ENCODE assay signal across 1 cellular context in the genomic region with DNA sequence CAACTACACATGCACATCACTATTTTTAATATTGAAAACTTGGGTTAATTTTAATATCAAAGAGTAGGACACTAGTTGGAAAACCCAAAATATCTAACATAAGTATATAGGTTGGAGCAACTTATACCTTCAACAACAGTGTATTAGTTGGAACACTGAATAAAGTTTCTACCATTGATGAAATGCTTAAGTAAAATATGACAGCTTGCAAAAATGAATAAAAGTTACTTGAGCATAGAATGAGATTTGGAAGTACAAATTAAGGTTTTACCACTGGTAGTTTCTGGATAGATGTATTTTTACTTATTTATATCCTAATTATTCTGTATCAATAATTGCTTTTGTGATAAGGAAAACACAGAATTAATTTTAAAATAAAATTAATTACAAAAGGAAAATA.
TF ChIP-seq lines count a peak whose summit lies in the region.

No MANE protein-coding gene starts in this region.

TF ChIP-seq in K562, 482 proteins besides CTCF, POLR2A, EP300 and RAD21 (continued from another document):
- TF ChIP-seq TBL1XR1 (IDR thresholded peaks at IDR 0.05; ENCODE audit: low read length in 2 of 2) (no peak), BRF1 (IDR thresholded peaks at IDR 0.05; ENCODE audit: borderline replicate concordance, extremely low read depth, insufficient read length) (no peak), PHF20 (IDR thresholded peaks at IDR 0.05; ENCODE audit: partially characterized antibody) (no peak), ZNF316 (IDR thresholded peaks at IDR 0.05) (peak; percentile 16; the same call in 1 of the 2 replicates), FOXP1 (CRISPR knock-in tag; IDR thresholded peaks at IDR 0.05) (no peak)
- TF ChIP-seq, protein P1, sequence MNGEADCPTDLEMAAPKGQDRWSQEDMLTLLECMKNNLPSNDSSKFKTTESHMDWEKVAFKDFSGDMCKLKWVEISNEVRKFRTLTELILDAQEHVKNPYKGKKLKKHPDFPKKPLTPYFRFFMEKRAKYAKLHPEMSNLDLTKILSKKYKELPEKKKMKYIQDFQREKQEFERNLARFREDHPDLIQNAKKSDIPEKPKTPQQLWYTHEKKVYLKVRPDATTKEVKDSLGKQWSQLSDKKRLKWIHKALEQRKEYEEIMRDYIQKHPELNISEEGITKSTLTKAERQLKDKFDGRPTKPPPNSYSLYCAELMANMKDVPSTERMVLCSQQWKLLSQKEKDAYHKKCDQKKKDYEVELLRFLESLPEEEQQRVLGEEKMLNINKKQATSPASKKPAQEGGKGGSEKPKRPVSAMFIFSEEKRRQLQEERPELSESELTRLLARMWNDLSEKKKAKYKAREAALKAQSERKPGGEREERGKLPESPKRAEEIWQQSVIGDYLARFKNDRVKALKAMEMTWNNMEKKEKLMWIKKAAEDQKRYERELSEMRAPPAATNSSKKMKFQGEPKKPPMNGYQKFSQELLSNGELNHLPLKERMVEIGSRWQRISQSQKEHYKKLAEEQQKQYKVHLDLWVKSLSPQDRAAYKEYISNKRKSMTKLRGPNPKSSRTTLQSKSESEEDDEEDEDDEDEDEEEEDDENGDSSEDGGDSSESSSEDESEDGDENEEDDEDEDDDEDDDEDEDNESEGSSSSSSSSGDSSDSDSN (IDR thresholded peaks at IDR 0.05; ENCODE audit: borderline replicate concordance in 1 of 2, low read depth in 2 of 2, low read length in 2 of 2) = no peak
- TF ChIP-seq, protein P2, sequence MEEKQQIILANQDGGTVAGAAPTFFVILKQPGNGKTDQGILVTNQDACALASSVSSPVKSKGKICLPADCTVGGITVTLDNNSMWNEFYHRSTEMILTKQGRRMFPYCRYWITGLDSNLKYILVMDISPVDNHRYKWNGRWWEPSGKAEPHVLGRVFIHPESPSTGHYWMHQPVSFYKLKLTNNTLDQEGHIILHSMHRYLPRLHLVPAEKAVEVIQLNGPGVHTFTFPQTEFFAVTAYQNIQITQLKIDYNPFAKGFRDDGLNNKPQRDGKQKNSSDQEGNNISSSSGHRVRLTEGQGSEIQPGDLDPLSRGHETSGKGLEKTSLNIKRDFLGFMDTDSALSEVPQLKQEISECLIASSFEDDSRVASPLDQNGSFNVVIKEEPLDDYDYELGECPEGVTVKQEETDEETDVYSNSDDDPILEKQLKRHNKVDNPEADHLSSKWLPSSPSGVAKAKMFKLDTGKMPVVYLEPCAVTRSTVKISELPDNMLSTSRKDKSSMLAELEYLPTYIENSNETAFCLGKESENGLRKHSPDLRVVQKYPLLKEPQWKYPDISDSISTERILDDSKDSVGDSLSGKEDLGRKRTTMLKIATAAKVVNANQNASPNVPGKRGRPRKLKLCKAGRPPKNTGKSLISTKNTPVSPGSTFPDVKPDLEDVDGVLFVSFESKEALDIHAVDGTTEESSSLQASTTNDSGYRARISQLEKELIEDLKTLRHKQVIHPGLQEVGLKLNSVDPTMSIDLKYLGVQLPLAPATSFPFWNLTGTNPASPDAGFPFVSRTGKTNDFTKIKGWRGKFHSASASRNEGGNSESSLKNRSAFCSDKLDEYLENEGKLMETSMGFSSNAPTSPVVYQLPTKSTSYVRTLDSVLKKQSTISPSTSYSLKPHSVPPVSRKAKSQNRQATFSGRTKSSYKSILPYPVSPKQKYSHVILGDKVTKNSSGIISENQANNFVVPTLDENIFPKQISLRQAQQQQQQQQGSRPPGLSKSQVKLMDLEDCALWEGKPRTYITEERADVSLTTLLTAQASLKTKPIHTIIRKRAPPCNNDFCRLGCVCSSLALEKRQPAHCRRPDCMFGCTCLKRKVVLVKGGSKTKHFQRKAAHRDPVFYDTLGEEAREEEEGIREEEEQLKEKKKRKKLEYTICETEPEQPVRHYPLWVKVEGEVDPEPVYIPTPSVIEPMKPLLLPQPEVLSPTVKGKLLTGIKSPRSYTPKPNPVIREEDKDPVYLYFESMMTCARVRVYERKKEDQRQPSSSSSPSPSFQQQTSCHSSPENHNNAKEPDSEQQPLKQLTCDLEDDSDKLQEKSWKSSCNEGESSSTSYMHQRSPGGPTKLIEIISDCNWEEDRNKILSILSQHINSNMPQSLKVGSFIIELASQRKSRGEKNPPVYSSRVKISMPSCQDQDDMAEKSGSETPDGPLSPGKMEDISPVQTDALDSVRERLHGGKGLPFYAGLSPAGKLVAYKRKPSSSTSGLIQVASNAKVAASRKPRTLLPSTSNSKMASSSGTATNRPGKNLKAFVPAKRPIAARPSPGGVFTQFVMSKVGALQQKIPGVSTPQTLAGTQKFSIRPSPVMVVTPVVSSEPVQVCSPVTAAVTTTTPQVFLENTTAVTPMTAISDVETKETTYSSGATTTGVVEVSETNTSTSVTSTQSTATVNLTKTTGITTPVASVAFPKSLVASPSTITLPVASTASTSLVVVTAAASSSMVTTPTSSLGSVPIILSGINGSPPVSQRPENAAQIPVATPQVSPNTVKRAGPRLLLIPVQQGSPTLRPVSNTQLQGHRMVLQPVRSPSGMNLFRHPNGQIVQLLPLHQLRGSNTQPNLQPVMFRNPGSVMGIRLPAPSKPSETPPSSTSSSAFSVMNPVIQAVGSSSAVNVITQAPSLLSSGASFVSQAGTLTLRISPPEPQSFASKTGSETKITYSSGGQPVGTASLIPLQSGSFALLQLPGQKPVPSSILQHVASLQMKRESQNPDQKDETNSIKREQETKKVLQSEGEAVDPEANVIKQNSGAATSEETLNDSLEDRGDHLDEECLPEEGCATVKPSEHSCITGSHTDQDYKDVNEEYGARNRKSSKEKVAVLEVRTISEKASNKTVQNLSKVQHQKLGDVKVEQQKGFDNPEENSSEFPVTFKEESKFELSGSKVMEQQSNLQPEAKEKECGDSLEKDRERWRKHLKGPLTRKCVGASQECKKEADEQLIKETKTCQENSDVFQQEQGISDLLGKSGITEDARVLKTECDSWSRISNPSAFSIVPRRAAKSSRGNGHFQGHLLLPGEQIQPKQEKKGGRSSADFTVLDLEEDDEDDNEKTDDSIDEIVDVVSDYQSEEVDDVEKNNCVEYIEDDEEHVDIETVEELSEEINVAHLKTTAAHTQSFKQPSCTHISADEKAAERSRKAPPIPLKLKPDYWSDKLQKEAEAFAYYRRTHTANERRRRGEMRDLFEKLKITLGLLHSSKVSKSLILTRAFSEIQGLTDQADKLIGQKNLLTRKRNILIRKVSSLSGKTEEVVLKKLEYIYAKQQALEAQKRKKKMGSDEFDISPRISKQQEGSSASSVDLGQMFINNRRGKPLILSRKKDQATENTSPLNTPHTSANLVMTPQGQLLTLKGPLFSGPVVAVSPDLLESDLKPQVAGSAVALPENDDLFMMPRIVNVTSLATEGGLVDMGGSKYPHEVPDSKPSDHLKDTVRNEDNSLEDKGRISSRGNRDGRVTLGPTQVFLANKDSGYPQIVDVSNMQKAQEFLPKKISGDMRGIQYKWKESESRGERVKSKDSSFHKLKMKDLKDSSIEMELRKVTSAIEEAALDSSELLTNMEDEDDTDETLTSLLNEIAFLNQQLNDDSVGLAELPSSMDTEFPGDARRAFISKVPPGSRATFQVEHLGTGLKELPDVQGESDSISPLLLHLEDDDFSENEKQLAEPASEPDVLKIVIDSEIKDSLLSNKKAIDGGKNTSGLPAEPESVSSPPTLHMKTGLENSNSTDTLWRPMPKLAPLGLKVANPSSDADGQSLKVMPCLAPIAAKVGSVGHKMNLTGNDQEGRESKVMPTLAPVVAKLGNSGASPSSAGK (IDR thresholded peaks at IDR 0.05) = no peak
